8 cellular contexts compared by ENCODE assay signal in genomic region chr17:48048321-48049140, GRCh38. TPM values are rescaled to one million over a fixed set of nuclear protein-coding genes. Genes with fewer than 3 reads are reported as not detected.
DNase-seq lines count a peak whose midpoint lies in the region; ATAC-seq and TF ChIP-seq lines count a peak whose summit lies in the region.

Gene NFE2L1, plus strand, starts transcription at chr17:48048359. Its CDS starts 2,760 bp downstream, at chr17:48051119.

- peaks cover 43% of the 10 kb centered on the region for H3K4me1 Mint-ChIP-seq in T-helper 2 cell treated with Interferon-gamma antibody and Interleukin-4, amounts not matched to agents 5 μg/mL and 100 μg/mL, for 36 hours (ENCODE audit: low read depth)
- peaks cover 45% of the 10 kb centered on the region for H3K4me1 Mint-ChIP-seq in endodermal cell
- peaks cover 58% of the 10 kb centered on the region for H3K4me1 Mint-ChIP-seq in stimulated activated naive CD8-positive, alpha-beta T cell treated with anti-CD3 and anti-CD28 coated beads, Interleukin-15, Interleukin-2, amounts not matched to agents 100 ng/mL and 50 ng/mL, for 24 hours (ENCODE audit: low read depth)

- TF ChIP-seq CTCF in endodermal cell (conservative IDR thresholded peaks at IDR 0.05) = no peak

- peak within 1 kb of the TSS; percentile 87 for H3K9ac ChIP-seq in endodermal cell (ENCODE audit: extremely low read depth, low read length, poor library complexity, severe bottlenecking)

- peak within 1 kb of the TSS; percentile 89 for H3K4me3 ChIP-seq in ACC112 (ENCODE audit: low read depth, low read length)
- peak within 1 kb of the TSS; percentile 98 for H3K4me3 ChIP-seq in endodermal cell (ENCODE audit: low read length)

- TF ChIP-seq POLR2A in GM10847 (IDR thresholded peaks at IDR 0.05; ENCODE audit: extremely low read depth, insufficient read length) = peak; percentile 66

- no peaks in the 10 kb centered on the region for H3K9me3 ChIP-seq in endodermal cell (ENCODE audit: control insufficient read depth, low read length)

- H3K79me2 ChIP-seq in ACC112 (ENCODE audit: control insufficient read depth, insufficient read depth, low read length, unreplicated experiment) = peaks cover 65% of the 10 kb centered on the region

- no peaks in the 10 kb centered on the region for H3K9me3 Mint-ChIP-seq in T-helper 2 cell treated with Interferon-gamma antibody and Interleukin-4, amounts not matched to agents 5 μg/mL and 100 μg/mL, for 36 hours
- H3K9me3 Mint-ChIP-seq in endodermal cell = no peaks in the 10 kb centered on the region
- no peaks in the 10 kb centered on the region for H3K9me3 Mint-ChIP-seq in stimulated activated naive CD8-positive, alpha-beta T cell treated with anti-CD3 and anti-CD28 coated beads, Interleukin-15, Interleukin-2, amounts not matched to agents 100 ng/mL and 50 ng/mL, for 24 hours

- peaks cover 7% of the 10 kb centered on the region; the same call in 1 of the 2 replicates for H3K36me3 ChIP-seq in ACC112 (ENCODE audit: insufficient read depth, low read length)
- peaks cover 31% of the 10 kb centered on the region for H3K36me3 ChIP-seq in endodermal cell (ENCODE audit: control insufficient read depth, insufficient read depth, low read length)

- peak; percentile 69 for DNase-seq in MV-4-11 (lab: John Stamatoyannopoulos, UW)
- DNase-seq in T-helper 2 cell treated with Interferon-gamma antibody and Interleukin-4, amounts not matched to agents 5 μg/mL and 100 μg/mL, for 36 hours (ENCODE audit: low spot score) = no peak
- DNase-seq in endodermal cell = peak; percentile 98
- peak; percentile 87 for DNase-seq in medulla oblongata (ENCODE audit: extremely low spot score)

- H3K27me3 ChIP-seq in ACC112 (ENCODE audit: insufficient read depth, low read length) (no peaks in the 10 kb centered on the region), endodermal cell (ENCODE audit: control insufficient read depth, insufficient read depth, low read length, poor library complexity, severe bottlenecking) (no peaks in the 10 kb centered on the region)

- H3K27ac Mint-ChIP-seq in T-helper 2 cell treated with Interferon-gamma antibody and Interleukin-4, amounts not matched to agents 5 μg/mL and 100 μg/mL, for 36 hours = peak within 1 kb of the TSS; percentile 98
- peak within 1 kb of the TSS; percentile 100 for H3K27ac Mint-ChIP-seq in endodermal cell
- peak within 1 kb of the TSS; percentile 99 for H3K27ac Mint-ChIP-seq in stimulated activated naive CD8-positive, alpha-beta T cell treated with anti-CD3 and anti-CD28 coated beads, Interleukin-15, Interleukin-2, amounts not matched to agents 100 ng/mL and 50 ng/mL, for 24 hours

- H3K4me3 Mint-ChIP-seq in T-helper 2 cell treated with Interferon-gamma antibody and Interleukin-4, amounts not matched to agents 5 μg/mL and 100 μg/mL, for 36 hours = peak within 1 kb of the TSS; percentile 98
- peak within 1 kb of the TSS; percentile 89 for H3K4me3 Mint-ChIP-seq in endodermal cell
- peak within 1 kb of the TSS; percentile 98 for H3K4me3 Mint-ChIP-seq in stimulated activated naive CD8-positive, alpha-beta T cell treated with anti-CD3 and anti-CD28 coated beads, Interleukin-15, Interleukin-2, amounts not matched to agents 100 ng/mL and 50 ng/mL, for 24 hours

- H3K27ac ChIP-seq in ACC112 (ENCODE audit: low read depth, low read length) = peak within 1 kb of the TSS; percentile 86
- H3K27ac ChIP-seq in endodermal cell (ENCODE audit: low read depth, low read length) = peak within 1 kb of the TSS; percentile 91

- ATAC-seq in HG02571 (IDR thresholded peaks at IDR 0.05; ENCODE audit: unreplicated experiment) = peak; percentile 38

- H3K4me1 ChIP-seq in ACC112 (ENCODE audit: control insufficient read depth, insufficient read depth, low read length, unreplicated experiment) (peaks cover 54% of the 10 kb centered on the region), endodermal cell (ENCODE audit: control insufficient read depth, insufficient read depth, low read length) (peaks cover 17% of the 10 kb centered on the region)

- peak within 1 kb of the TSS; percentile 32 for H2AFZ ChIP-seq in ACC112 (ENCODE audit: low read length, unreplicated experiment)

- WGBS in endodermal cell (ENCODE audit: insufficient coverage in 1 of 2, insufficient read length in 1 of 2), 2 experiments = 0 to 2% methylated on average over 6 to 59 of the region's 59 CpGs

- peaks cover 24% of the 10 kb centered on the region for H3K36me3 Mint-ChIP-seq in T-helper 2 cell treated with Interferon-gamma antibody and Interleukin-4, amounts not matched to agents 5 μg/mL and 100 μg/mL, for 36 hours (ENCODE audit: low read depth)
- peaks cover 18% of the 10 kb centered on the region for H3K36me3 Mint-ChIP-seq in endodermal cell (ENCODE audit: low read depth)
- peaks cover 46% of the 10 kb centered on the region for H3K36me3 Mint-ChIP-seq in stimulated activated naive CD8-positive, alpha-beta T cell treated with anti-CD3 and anti-CD28 coated beads, Interleukin-15, Interleukin-2, amounts not matched to agents 100 ng/mL and 50 ng/mL, for 24 hours (ENCODE audit: low read depth)

- no peaks in the 10 kb centered on the region for H3K27me3 Mint-ChIP-seq in T-helper 2 cell treated with Interferon-gamma antibody and Interleukin-4, amounts not matched to agents 5 μg/mL and 100 μg/mL, for 36 hours (ENCODE audit: low read depth)
- H3K27me3 Mint-ChIP-seq in endodermal cell (ENCODE audit: insufficient read depth) = peaks cover 2% of the 10 kb centered on the region
- no peaks in the 10 kb centered on the region for H3K27me3 Mint-ChIP-seq in stimulated activated naive CD8-positive, alpha-beta T cell treated with anti-CD3 and anti-CD28 coated beads, Interleukin-15, Interleukin-2, amounts not matched to agents 100 ng/mL and 50 ng/mL, for 24 hours

RNA-seq across cellular contexts. Expression of gene NFE2L1, which starts in this region (rescaled TPM):
- 100 to 1,000 TPM; 122 to 135 TPM for total RNA-seq in endodermal cell
- 123 TPM for polyA plus RNA-seq in endodermal cell (2013, experiment 1 of 2)
- 113 TPM for polyA plus RNA-seq in endodermal cell (2013, experiment 2 of 2)
